ENCODE assay signal across 18 cellular contexts in the genomic region with DNA sequence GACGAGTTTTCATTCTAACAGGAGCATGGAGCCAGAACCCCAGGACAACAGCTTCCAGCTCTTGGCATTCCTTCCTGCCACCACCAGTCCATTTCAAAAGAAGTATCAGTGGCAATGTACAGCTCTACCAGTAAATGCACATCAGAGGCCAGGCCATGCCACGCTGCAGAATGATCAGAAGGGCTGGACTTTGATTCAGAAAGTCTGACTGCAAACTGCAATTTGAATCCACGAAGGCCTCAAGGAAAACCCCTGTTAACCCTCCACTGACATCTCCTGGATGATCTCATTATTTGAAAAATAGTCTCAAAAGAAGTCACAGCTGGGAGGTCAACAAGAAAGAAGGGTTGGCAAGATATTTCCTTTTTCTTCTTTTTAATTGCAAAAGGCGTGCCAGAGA.
"Had no signal": no experiment of that assay in that cellular context is flagged by ENCODE, and none has a peak within 500 bp of the region (broad histone marks: within the 10 kb centered on the region; RNA-seq: fewer than 3 reads in every experiment).

No MANE protein-coding gene starts in this region.

- H3K4me3 ChIP-seq: cardiac muscle cell, right atrium auricular region, stomach, testis had no signal

- H3K36me3 ChIP-seq: cardiac muscle cell, right atrium auricular region, stomach had no signal

- H3K27me3 ChIP-seq: right atrium auricular region, stomach, testis had no signal

- H3K4me1 ChIP-seq: testis had no signal

- DNase-seq: activated CD4-positive, alpha-beta T cell treated with anti-CD3 and anti-CD28 coated beads, Interleukin-2, amount 10 ng/mL, durations not matched to agents 24 days and 14 days; activated CD8-positive, alpha-beta T cell treated with anti-CD3 and anti-CD28 coated beads for 36 hours; activated naive CD4-positive, alpha-beta T cell treated with Interleukin-2 at 50 U/mL for 16 hours; activated naive CD8-positive, alpha-beta T cell treated with anti-CD3 and anti-CD28 coated beads, Interleukin-2, amount 10 ng/mL, durations not matched to agents 7 days and 5 days; activated T-cell treated with anti-CD3 and anti-CD28 coated beads, Interleukin-2, amount 50 U/mL, for 1 hour; amygdala; effector memory CD8-positive, alpha-beta T cell; foreskin fibroblast; islet precursor cell; left ventricle myocardium superior; naive B cell; stimulated activated CD4-positive, alpha-beta T cell treated with anti-CD3 and anti-CD28 coated beads, Interleukin-15, amount 100 ng/mL, for 24 hours; stimulated activated CD4-positive, alpha-beta T cell treated with anti-CD3 and anti-CD28 coated beads, Interleukin-4, amount 100 ng/mL, for 1 hour; stomach; SW 1271; testis had no signal

- ATAC-seq: activated CD8-positive, alpha-beta T cell treated with anti-CD3 and anti-CD28 coated beads for 36 hours; effector memory CD8-positive, alpha-beta T cell; left ventricle myocardium superior had no signal

- H3K27ac ChIP-seq: cardiac muscle cell, right atrium auricular region, stomach, testis had no signal

- H3K9me3 ChIP-seq: right atrium auricular region, stomach, testis had no signal
